Comparison of ENCODE assay signal across 1 cellular context in the genomic region with DNA sequence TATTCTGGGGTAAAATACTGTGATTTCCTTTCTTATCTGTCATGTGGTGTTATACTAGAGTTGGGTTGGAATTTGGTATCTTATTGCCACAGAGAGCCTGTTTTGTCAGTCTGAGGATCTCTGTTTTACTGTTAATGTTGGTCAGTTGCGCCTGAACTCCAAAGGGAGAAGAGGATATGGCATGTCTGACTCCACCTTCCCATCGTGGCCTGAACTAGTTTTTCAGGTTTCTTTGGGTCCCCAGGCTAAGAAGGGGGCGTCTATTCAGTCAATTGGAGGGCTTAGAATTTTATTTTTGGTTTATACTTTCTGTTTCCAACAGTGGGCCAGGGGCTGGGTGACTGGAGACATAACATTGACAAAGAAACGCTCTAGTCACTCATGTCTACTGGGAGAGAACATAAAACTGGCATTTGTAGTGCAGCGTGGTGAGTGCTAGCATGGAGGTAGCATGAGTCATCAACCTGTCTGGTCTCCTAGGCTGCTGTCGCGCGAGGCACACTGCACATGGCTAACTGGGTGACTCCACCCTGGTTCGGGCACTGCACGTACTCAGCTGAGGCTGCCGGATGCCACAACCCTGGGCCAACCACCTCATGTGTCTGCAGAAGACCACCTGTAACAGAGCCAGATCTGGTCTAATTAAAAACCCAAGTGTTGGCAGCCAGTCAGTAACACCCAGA.
TF ChIP-seq lines count a peak whose summit lies in the region.

No MANE protein-coding gene starts in this region.

TF ChIP-seq in A549, 52 proteins besides CTCF, POLR2A, EP300 and RAD21 (continued from another document):
- TF ChIP-seq, protein P1, sequence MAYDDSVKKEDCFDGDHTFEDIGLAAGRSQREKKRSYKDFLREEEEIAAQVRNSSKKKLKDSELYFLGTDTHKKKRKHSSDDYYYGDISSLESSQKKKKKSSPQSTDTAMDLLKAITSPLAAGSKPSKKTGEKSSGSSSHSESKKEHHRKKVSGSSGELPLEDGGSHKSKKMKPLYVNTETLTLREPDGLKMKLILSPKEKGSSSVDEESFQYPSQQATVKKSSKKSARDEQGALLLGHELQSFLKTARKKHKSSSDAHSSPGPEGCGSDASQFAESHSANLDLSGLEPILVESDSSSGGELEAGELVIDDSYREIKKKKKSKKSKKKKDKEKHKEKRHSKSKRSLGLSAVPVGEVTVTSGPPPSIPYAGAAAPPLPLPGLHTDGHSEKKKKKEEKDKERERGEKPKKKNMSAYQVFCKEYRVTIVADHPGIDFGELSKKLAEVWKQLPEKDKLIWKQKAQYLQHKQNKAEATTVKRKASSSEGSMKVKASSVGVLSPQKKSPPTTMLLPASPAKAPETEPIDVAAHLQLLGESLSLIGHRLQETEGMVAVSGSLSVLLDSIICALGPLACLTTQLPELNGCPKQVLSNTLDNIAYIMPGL (CRISPR knock-in tag; IDR thresholded peaks at IDR 0.05; ENCODE audit: borderline replicate concordance): no peak
- TF ChIP-seq, protein P2, sequence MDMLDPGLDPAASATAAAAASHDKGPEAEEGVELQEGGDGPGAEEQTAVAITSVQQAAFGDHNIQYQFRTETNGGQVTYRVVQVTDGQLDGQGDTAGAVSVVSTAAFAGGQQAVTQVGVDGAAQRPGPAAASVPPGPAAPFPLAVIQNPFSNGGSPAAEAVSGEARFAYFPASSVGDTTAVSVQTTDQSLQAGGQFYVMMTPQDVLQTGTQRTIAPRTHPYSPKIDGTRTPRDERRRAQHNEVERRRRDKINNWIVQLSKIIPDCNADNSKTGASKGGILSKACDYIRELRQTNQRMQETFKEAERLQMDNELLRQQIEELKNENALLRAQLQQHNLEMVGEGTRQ (IDR thresholded peaks at IDR 0.05): no peak
- TF ChIP-seq FOSL2 (IDR thresholded peaks at IDR 0.05): no peak; the same call in 1 of the 2 replicates
- TF ChIP-seq FOSL2 (CRISPR knock-in tag; IDR thresholded peaks at IDR 0.05): peak; percentile 79
- TF ChIP-seq KDM1A (IDR thresholded peaks at IDR 0.05; ENCODE audit: low read depth): no peak
- TF ChIP-seq HOXB13 (CRISPR knock-in tag; IDR thresholded peaks at IDR 0.05; ENCODE audit: low read depth): no peak
- no peak for TF ChIP-seq HOXB5 (CRISPR knock-in tag; IDR thresholded peaks at IDR 0.05)
- no peak for TF ChIP-seq NPAS2 (CRISPR knock-in tag; IDR thresholded peaks at IDR 0.05; ENCODE audit: borderline replicate concordance)
- TF ChIP-seq NFE2L2 (conservative IDR thresholded peaks at IDR 0.05; ENCODE audit: low read length): no peak
- TF ChIP-seq, protein P3, sequence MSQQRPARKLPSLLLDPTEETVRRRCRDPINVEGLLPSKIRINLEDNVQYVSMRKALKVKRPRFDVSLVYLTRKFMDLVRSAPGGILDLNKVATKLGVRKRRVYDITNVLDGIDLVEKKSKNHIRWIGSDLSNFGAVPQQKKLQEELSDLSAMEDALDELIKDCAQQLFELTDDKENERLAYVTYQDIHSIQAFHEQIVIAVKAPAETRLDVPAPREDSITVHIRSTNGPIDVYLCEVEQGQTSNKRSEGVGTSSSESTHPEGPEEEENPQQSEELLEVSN (IDR thresholded peaks at IDR 0.05; ENCODE audit: borderline replicate concordance, low read depth): 0 out of 2 replicates have a peak, but pooled peaks have one; percentile 55
- no peak for TF ChIP-seq JUN (IDR thresholded peaks at IDR 0.05)
- no peak for TF ChIP-seq RCOR1 (IDR thresholded peaks at IDR 0.05; ENCODE audit: low read depth, low read length)
- TF ChIP-seq CEBPB (IDR thresholded peaks at IDR 0.05): no peak
